28 cellular contexts compared by ENCODE assay signal in genomic region chr4:43822621-43823020, GRCh38.
"Had no signal": no experiment of that assay in that cellular context is flagged by ENCODE, and none has a peak within 500 bp of the region (broad histone marks: within the 10 kb centered on the region; RNA-seq: fewer than 3 reads in every experiment).

No MANE protein-coding gene starts in this region.

- H3K36me3 ChIP-seq: neural progenitor cell, ovary, right lobe of liver, sigmoid colon, stomach, thoracic aorta, thyroid gland, tibial nerve, upper lobe of right lung, uterus had no signal

- H3K36me3 Mint-ChIP-seq: neural progenitor cell; stimulated activated effector memory CD8-positive, alpha-beta T cell treated with anti-CD3 and anti-CD28 coated beads, Interleukin-12 subunit alpha, Interleukin-12 subunit beta, amount 100 ng/mL, for 72 hours; stimulated activated naive B cell treated with anti-CD40 and anti-IgM and Interleukin-4, amounts not matched to agents 10 μg/mL and 1 μg/mL and 100 μg/mL, for 72 hours; type B pancreatic cell had no signal

- DNase-seq: natural killer cell; occipital lobe; ovary; posterior cingulate gyrus; psoas muscle; right cardiac atrium; right lobe of liver; sigmoid colon; small intestine; stimulated activated CD4-positive, alpha-beta T cell treated with anti-CD3 and anti-CD28 coated beads, Interleukin-15, amount 100 ng/mL, for 24 hours; stimulated activated CD4-positive, alpha-beta T cell treated with anti-CD3 and anti-CD28 coated beads, Interleukin-2, amount 100 ng/mL, for 24 hours; stimulated activated CD4-positive, alpha-beta T cell treated with anti-CD3 and anti-CD28 coated beads, Interleukin-2, amount 100 ng/mL, for 48 hours; stimulated activated CD4-positive, alpha-beta T cell treated with anti-CD3 and anti-CD28 coated beads, Interleukin-4, amount 100 ng/mL, for 24 hours; stimulated activated naive B cell treated with anti-CD40 and anti-IgM and Interleukin-4, amounts not matched to agents 10 μg/mL and 1 μg/mL and 100 μg/mL, for 72 hours; stimulated activated naive CD4-positive, alpha-beta T cell treated with Interleukin-2 at 50 U/mL for 16 hours; stomach; thyroid gland; upper lobe of right lung; uterus had no signal

- H3K4me1 ChIP-seq: neural progenitor cell, parathyroid adenoma, psoas muscle, right lobe of liver, sigmoid colon, stomach, thyroid gland, tibial nerve, upper lobe of right lung, uterus had no signal

- ATAC-seq: natural killer cell; psoas muscle; right cardiac atrium; right lobe of liver; stimulated activated effector memory CD8-positive, alpha-beta T cell treated with anti-CD3 and anti-CD28 coated beads, Interleukin-12 subunit alpha, Interleukin-12 subunit beta, amount 100 ng/mL, for 72 hours; stimulated activated naive B cell treated with anti-CD40 and anti-IgM and Interleukin-4, amounts not matched to agents 10 μg/mL and 1 μg/mL and 100 μg/mL, for 72 hours; upper lobe of right lung had no signal

- H3K9ac ChIP-seq: neural progenitor cell, parathyroid adenoma had no signal

- H3K27ac ChIP-seq: neural progenitor cell, ovary, parathyroid adenoma, psoas muscle, right lobe of liver, sigmoid colon, stomach, thoracic aorta, thyroid gland, tibial nerve, upper lobe of right lung, uterus had no signal

- H3K27me3 Mint-ChIP-seq: progenitor cell of endocrine pancreas; stimulated activated naive B cell treated with anti-CD40 and anti-IgM and Interleukin-4, amounts not matched to agents 10 μg/mL and 1 μg/mL and 100 μg/mL, for 72 hours; stimulated activated naive CD8-positive, alpha-beta T cell treated with anti-CD3 and anti-CD28 coated beads, Interleukin-15, Interleukin-2, amounts not matched to agents 100 ng/mL and 50 ng/mL, for 24 hours; type B pancreatic cell had no signal

- H3K27me3 ChIP-seq: neural progenitor cell, ovary, right lobe of liver, sigmoid colon, stomach, thyroid gland, tibial nerve, upper lobe of right lung, uterus had no signal

- H3K4me2 ChIP-seq: neural progenitor cell had no signal

- H2AFZ ChIP-seq: neural progenitor cell, parathyroid adenoma had no signal

- H3K9me3 Mint-ChIP-seq: type B pancreatic cell had no signal

- H3K4me1 Mint-ChIP-seq: natural killer cell; nephron; neural progenitor cell; stimulated activated effector memory CD8-positive, alpha-beta T cell treated with anti-CD3 and anti-CD28 coated beads, Interleukin-12 subunit alpha, Interleukin-12 subunit beta, amount 100 ng/mL, for 72 hours; stimulated activated naive B cell treated with anti-CD40 and anti-IgM and Interleukin-4, amounts not matched to agents 10 μg/mL and 1 μg/mL and 100 μg/mL, for 72 hours had no signal

- H3K79me2 ChIP-seq: parathyroid adenoma had no signal

- H3K4me3 ChIP-seq: neural progenitor cell, ovary, psoas muscle, right lobe of liver, sigmoid colon, stomach, thoracic aorta, thyroid gland, tibial nerve, upper lobe of right lung, uterus had no signal

- H3K4me3 Mint-ChIP-seq: natural killer cell; nephron; neural progenitor cell; stimulated activated effector memory CD8-positive, alpha-beta T cell treated with anti-CD3 and anti-CD28 coated beads, Interleukin-12 subunit alpha, Interleukin-12 subunit beta, amount 100 ng/mL, for 72 hours; stimulated activated naive B cell treated with anti-CD40 and anti-IgM and Interleukin-4, amounts not matched to agents 10 μg/mL and 1 μg/mL and 100 μg/mL, for 72 hours; stimulated activated naive CD8-positive, alpha-beta T cell treated with anti-CD3 and anti-CD28 coated beads, Interleukin-15, Interleukin-2, amounts not matched to agents 100 ng/mL and 50 ng/mL, for 24 hours; type B pancreatic cell had no signal

- FAIRE-seq: small intestine had no signal

- H3K27ac Mint-ChIP-seq: natural killer cell; nephron; neural progenitor cell; progenitor cell of endocrine pancreas; stimulated activated effector memory CD8-positive, alpha-beta T cell treated with anti-CD3 and anti-CD28 coated beads, Interleukin-12 subunit alpha, Interleukin-12 subunit beta, amount 100 ng/mL, for 72 hours; stimulated activated naive B cell treated with anti-CD40 and anti-IgM and Interleukin-4, amounts not matched to agents 10 μg/mL and 1 μg/mL and 100 μg/mL, for 72 hours; stimulated activated naive CD8-positive, alpha-beta T cell treated with anti-CD3 and anti-CD28 coated beads, Interleukin-15, Interleukin-2, amounts not matched to agents 100 ng/mL and 50 ng/mL, for 24 hours; type B pancreatic cell had no signal

- H3K9me3 ChIP-seq: psoas muscle, right lobe of liver, thyroid gland, uterus had no signal
